Comparison of ENCODE assay signal across 13 cellular contexts in genomic region chr2:54586062-54586982, GRCh38.
A peak's percentile ranks its signal among the peaks of the same experiment; 100 is the strongest.
DNase-seq lines count a peak whose midpoint lies in the region; ATAC-seq, FAIRE-seq and TF ChIP-seq lines count a peak whose summit lies in the region.
"Had no signal": no experiment of that assay in that cellular context is flagged by ENCODE, and none has a peak within 500 bp of the region (broad histone marks: within the 10 kb centered on the region; RNA-seq: fewer than 3 reads in every experiment).

No MANE protein-coding gene starts in this region.

- FAIRE-seq in RCC 7860 (lab: Jason Lieb, UNC) (peak; percentile 30), endothelial cell of umbilical vein (lab: Jason Lieb, UNC) (no peak), GM12892 (lab: Jason Lieb, UNC) (no peak)
- FAIRE-seq: GM12878 had no signal

- POLR2A ChIA-PET in endothelial cell of umbilical vein (lab: Charles Lee) = interaction anchor here (0.7 kb wide), 1 partner anchor 13 kb away, joined by 3 read pairs; no protein-coding TSS in a partner anchor

- no peak for DNase-seq in Calu3
- no peak for DNase-seq in RCC 7860 (ENCODE audit: low spot score)
- peak; percentile 87 for DNase-seq in endothelial cell of umbilical vein (ENCODE audit: low read depth, low spot score)
- DNase-seq in osteoblast (ENCODE audit: insufficient read length, low spot score, missing footprints) = peak; percentile 78
- DNase-seq in HUDEP-2 (lab: John Stamatoyannopoulos, UW; ENCODE audit: unreplicated experiment in 76 of 76) = no peak
- no peak for DNase-seq in GM12892 (ENCODE audit: insufficient read length)
- DNase-seq: cortex of kidney, glutamatergic neuron, NCI-H2107 had no signal

- H3K4me1 ChIP-seq in endothelial cell of umbilical vein (ENCODE audit: control insufficient read depth, extremely low read depth, insufficient read depth, low read length) (peaks cover 69% of the 10 kb centered on the region), osteoblast (ENCODE audit: insufficient read depth, low read length) (peaks cover 37% of the 10 kb centered on the region)

- CTCF ChIA-PET in Calu3 (lab: Charles Lee) (interaction anchor here (0.6 to 1.0 kb wide), 3 partner anchors 8 to 24 kb away, joined by 3 read pairs; no protein-coding TSS in a partner anchor), endothelial cell of umbilical vein (lab: Charles Lee) (interaction anchor here (1.2 to 2.9 kb wide), 3 partner anchors 12 to 61 kb away, joined by 3 to 10 read pairs (median 4); no protein-coding TSS in a partner anchor)

- intact Hi-C loops in Calu3 (cut with micrococcal nuclease; ENCODE audit: unreplicated experiment) = no loop called here
- intact Hi-C loops in endothelial cell of umbilical vein (cut with micrococcal nuclease) = loop anchor here (2.0 kb wide), 1 partner anchor 64 kb away; no protein-coding TSS in a partner anchor

- no peaks in the 10 kb centered on the region for H3K9me1 ChIP-seq in endothelial cell of umbilical vein (replicated peaks; ENCODE audit: control insufficient read depth, extremely low read depth, insufficient read depth, low read length)

- TF ChIP-seq POLR2A in endothelial cell of umbilical vein (IDR thresholded peaks at IDR 0.05; ENCODE audit: low read depth, low read length) (no peak), GM12892 (IDR thresholded peaks at IDR 0.05; ENCODE audit: low read depth, low read length) (no peak)

- H3K4me3 ChIP-seq in endothelial cell of umbilical vein (replicated peaks in 1 of 3; ENCODE audit: insufficient read depth in 1 of 3, low read depth in 1 of 3, low read length in 3 of 3) (no peak overlapping the region), osteoblast (ENCODE audit: insufficient read depth, low read length) (peak overlapping the region; percentile 37)
- H3K4me3 ChIP-seq: GM12878, HAP-1 had no signal

- peak overlapping the region; percentile 63 for H3K27ac Mint-ChIP-seq in Calu3 (ENCODE audit: unreplicated experiment)

- H3K9me3 Mint-ChIP-seq in Calu3 (ENCODE audit: low read depth, unreplicated experiment) = no peaks in the 10 kb centered on the region
- H3K9me3 Mint-ChIP-seq: memory B cell had no signal

- peak overlapping the region; percentile 31 for H3K4me3 Mint-ChIP-seq in Calu3 (ENCODE audit: low read depth, unreplicated experiment)
- H3K4me3 Mint-ChIP-seq: memory B cell had no signal

- H3K4me2 ChIP-seq in endothelial cell of umbilical vein (ENCODE audit: insufficient read depth, low read length) (peak overlapping the region; percentile 70), osteoblast (ENCODE audit: insufficient read depth, low read length) (peak overlapping the region; percentile 66)

- TF ChIP-seq CTCF in Calu3 (IDR thresholded peaks at IDR 0.05; ENCODE audit: unreplicated experiment) (no peak), endothelial cell of umbilical vein (IDR thresholded peaks at IDR 0.05; ENCODE audit: extremely low read depth in 1 of 2, insufficient read depth in 1 of 2, low read depth in 1 of 2, low read length in 2 of 2) (no peak), osteoblast (IDR thresholded peaks at IDR 0.05; ENCODE audit: extremely low read depth, low read depth, low read length) (no peak)

- no peaks in the 10 kb centered on the region for H3K27me3 Mint-ChIP-seq in Calu3 (ENCODE audit: unreplicated experiment)
- H3K27me3 Mint-ChIP-seq: memory B cell had no signal

- H3K27me3 ChIP-seq in endothelial cell of umbilical vein (ENCODE audit: control insufficient read depth in 2 of 2, insufficient read depth in 2 of 2, low read length in 2 of 2) = no peaks in the 10 kb centered on the region
- no peaks in the 10 kb centered on the region for H3K27me3 ChIP-seq in osteoblast (ENCODE audit: insufficient read depth, low read length)

- no peaks in the 10 kb centered on the region for H3K9me3 ChIP-seq in endothelial cell of umbilical vein (replicated peaks; ENCODE audit: control insufficient read depth, insufficient read depth, low read length)
- no peaks in the 10 kb centered on the region for H3K9me3 ChIP-seq in osteoblast (ENCODE audit: low read depth, low read length)
- H3K9me3 ChIP-seq: HAP-1 had no signal

- dilution Hi-C loops in endothelial cell of umbilical vein (cut with MboI; ENCODE audit: extremely low pct_ligation_motif_present, low sequenced_read_pairs) = no loop called here

- H3K27ac ChIP-seq in endothelial cell of umbilical vein (ENCODE audit: insufficient read depth, low read depth, low read length) = peak overlapping the region; percentile 91
- peak overlapping the region; percentile 57 for H3K27ac ChIP-seq in osteoblast (ENCODE audit: low read depth, low read length)

- no peak for ATAC-seq in HG02973 (IDR thresholded peaks at IDR 0.05; ENCODE audit: unreplicated experiment)
- ATAC-seq: GM12878 had no signal

- H2AFZ ChIP-seq in endothelial cell of umbilical vein (ENCODE audit: low read depth, low read length) (no peak overlapping the region), osteoblast (ENCODE audit: low read length) (no peak overlapping the region)

- H3K79me2 ChIP-seq in endothelial cell of umbilical vein (ENCODE audit: control insufficient read depth, insufficient read depth, low read length) (peaks cover 86% of the 10 kb centered on the region), osteoblast (ENCODE audit: insufficient read depth, low read length) (peaks cover 98% of the 10 kb centered on the region)

- H3K36me3 ChIP-seq in endothelial cell of umbilical vein (ENCODE audit: control insufficient read depth in 2 of 2, extremely low read depth in 1 of 2, insufficient read depth in 2 of 2, low read length in 2 of 2) = no peaks in the 10 kb centered on the region
- H3K36me3 ChIP-seq in osteoblast (ENCODE audit: insufficient read depth, low read length) = peaks cover 5% of the 10 kb centered on the region
- H3K36me3 ChIP-seq: HAP-1 had no signal

- peaks cover 85% of the 10 kb centered on the region for H3K4me1 Mint-ChIP-seq in Calu3 (ENCODE audit: low read depth, unreplicated experiment)

- H3K36me3 Mint-ChIP-seq in Calu3 (ENCODE audit: insufficient read depth, unreplicated experiment) = peaks cover 70% of the 10 kb centered on the region

- peak overlapping the region; percentile 56 for H3K9ac ChIP-seq in endothelial cell of umbilical vein (replicated peaks; ENCODE audit: extremely low read depth, insufficient read depth, low read length)

- H4K20me1 ChIP-seq in endothelial cell of umbilical vein (replicated peaks; ENCODE audit: control insufficient read depth, extremely low read depth, insufficient read depth, low read length) = peaks cover 2% of the 10 kb centered on the region
- peaks cover 56% of the 10 kb centered on the region for H4K20me1 ChIP-seq in osteoblast (ENCODE audit: insufficient read depth, low read length)

- no TSS peak for BruUV-seq in Calu3 (replicated peaks; lab: Mats Ljungman, UMichigan)
- BruUV-seq in endothelial cell of umbilical vein (replicated peaks; lab: Mats Ljungman, UMichigan) = no TSS peak

TF ChIP-seq in endothelial cell of umbilical vein, 7 proteins besides CTCF, POLR2A, EP300 and RAD21:
- peak; percentile 56 for TF ChIP-seq FOS (IDR thresholded peaks at IDR 0.05; ENCODE audit: borderline replicate concordance, insufficient read depth, low read length)
- peak; percentile 34 for TF ChIP-seq GATA2 (IDR thresholded peaks at IDR 0.05; ENCODE audit: insufficient read depth, insufficient read length, low read depth, low read length)
- no peak for TF ChIP-seq POLR2AphosphoS5 (IDR thresholded peaks at IDR 0.05; ENCODE audit: insufficient read depth, low read depth, low read length)
- no peak for TF ChIP-seq MYC (IDR thresholded peaks at IDR 0.05; ENCODE audit: low read depth, low read length)
- TF ChIP-seq, protein P1, sequence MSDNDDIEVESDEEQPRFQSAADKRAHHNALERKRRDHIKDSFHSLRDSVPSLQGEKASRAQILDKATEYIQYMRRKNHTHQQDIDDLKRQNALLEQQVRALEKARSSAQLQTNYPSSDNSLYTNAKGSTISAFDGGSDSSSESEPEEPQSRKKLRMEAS (IDR thresholded peaks at IDR 0.05; ENCODE audit: insufficient read depth, insufficient read length) = no peak
- peak; percentile 52 for TF ChIP-seq JUN (IDR thresholded peaks at IDR 0.05; ENCODE audit: borderline replicate concordance, insufficient read depth, insufficient read length, low read depth)

Comparison
In these comparisons a context has a peak if more than half of its experiments do, and no peak if none do; other contexts are left out.
1. DNase-seq: peak in endothelial cell of umbilical vein (single experiment) and osteoblast (single experiment); none in Calu3 (single experiment), RCC 7860 (single experiment), HUDEP-2 (0 of 76) and GM12892 (single experiment).